Comparison of ENCODE assay signal across 1 cellular context in the genomic region with DNA sequence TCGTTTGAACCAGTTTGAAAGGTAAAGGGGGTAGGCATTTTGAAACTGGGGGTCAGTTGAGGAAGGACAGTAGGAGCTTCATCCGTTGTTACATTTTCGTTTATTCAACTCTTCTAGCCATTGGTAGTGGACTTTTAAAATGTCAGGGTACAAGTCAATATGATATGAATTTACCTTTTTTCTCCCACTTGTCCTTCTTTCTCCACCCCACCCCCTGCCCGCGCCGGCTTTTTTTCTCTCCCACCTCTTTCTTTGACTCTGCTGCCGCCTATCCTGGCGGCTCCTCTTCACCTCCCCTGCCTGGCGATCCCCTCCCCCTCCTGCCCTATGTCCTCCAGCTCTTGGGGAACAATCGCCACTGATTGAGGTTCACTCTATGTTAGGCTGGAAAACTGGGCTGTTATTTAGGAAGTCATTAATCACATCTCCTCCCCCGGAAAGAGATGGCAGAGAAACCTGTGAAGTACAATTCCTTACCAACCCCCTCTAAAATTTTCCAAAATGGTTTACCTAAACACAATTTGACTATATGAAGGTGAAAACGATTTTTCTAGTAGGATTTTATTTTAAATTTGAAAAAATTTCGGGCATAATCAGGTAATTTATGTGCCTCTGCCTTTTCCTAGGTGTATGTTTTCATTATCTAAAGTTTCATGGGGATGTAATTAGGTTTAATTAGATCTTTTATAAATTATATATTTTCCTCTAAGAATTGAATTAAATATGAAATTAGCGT.
TF ChIP-seq lines count a peak whose summit lies in the region.

No MANE protein-coding gene starts in this region.

TF ChIP-seq in K562, 482 proteins besides CTCF, POLR2A, EP300 and RAD21 (continued from another document and continues in another):
- TF ChIP-seq, protein P1, sequence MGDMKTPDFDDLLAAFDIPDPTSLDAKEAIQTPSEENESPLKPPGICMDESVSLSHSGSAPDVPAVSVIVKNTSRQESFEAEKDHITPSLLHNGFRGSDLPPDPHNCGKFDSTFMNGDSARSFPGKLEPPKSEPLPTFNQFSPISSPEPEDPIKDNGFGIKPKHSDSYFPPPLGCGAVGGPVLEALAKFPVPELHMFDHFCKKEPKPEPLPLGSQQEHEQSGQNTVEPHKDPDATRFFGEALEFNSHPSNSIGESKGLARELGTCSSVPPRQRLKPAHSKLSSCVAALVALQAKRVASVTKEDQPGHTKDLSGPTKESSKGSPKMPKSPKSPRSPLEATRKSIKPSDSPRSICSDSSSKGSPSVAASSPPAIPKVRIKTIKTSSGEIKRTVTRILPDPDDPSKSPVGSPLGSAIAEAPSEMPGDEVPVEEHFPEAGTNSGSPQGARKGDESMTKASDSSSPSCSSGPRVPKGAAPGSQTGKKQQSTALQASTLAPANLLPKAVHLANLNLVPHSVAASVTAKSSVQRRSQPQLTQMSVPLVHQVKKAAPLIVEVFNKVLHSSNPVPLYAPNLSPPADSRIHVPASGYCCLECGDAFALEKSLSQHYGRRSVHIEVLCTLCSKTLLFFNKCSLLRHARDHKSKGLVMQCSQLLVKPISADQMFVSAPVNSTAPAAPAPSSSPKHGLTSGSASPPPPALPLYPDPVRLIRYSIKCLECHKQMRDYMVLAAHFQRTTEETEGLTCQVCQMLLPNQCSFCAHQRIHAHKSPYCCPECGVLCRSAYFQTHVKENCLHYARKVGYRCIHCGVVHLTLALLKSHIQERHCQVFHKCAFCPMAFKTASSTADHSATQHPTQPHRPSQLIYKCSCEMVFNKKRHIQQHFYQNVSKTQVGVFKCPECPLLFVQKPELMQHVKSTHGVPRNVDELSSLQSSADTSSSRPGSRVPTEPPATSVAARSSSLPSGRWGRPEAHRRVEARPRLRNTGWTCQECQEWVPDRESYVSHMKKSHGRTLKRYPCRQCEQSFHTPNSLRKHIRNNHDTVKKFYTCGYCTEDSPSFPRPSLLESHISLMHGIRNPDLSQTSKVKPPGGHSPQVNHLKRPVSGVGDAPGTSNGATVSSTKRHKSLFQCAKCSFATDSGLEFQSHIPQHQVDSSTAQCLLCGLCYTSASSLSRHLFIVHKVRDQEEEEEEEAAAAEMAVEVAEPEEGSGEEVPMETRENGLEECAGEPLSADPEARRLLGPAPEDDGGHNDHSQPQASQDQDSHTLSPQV (IDR thresholded peaks at IDR 0.05) = no peak; the same call in 1 of the 2 replicates
- no peak for TF ChIP-seq NFE2 (IDR thresholded peaks at IDR 0.05; ENCODE audit: low read depth)
- TF ChIP-seq ZNF146 (CRISPR knock-in tag; IDR thresholded peaks at IDR 0.05; ENCODE audit: unreplicated experiment) = no peak
- no peak for TF ChIP-seq E2F6 (IDR thresholded peaks at IDR 0.05; ENCODE audit: borderline replicate concordance in 1 of 2, extremely low read depth in 1 of 2, insufficient read depth in 1 of 2, insufficient read length in 1 of 2, low read depth in 1 of 2, low read length in 1 of 2, poor library complexity in 1 of 2, severe bottlenecking in 1 of 2)
- no peak for TF ChIP-seq ZNF778 (CRISPR knock-in tag; IDR thresholded peaks at IDR 0.05)
- no peak for TF ChIP-seq ZNF431 (CRISPR knock-in tag; IDR thresholded peaks at IDR 0.05)
- no peak for TF ChIP-seq ZNF407 (IDR thresholded peaks at IDR 0.05; ENCODE audit: low read depth)
- no peak for TF ChIP-seq U2AF2 (optimal IDR thresholded peaks at IDR 0.05; ENCODE audit: low read depth, low read length)
- TF ChIP-seq, protein P2, sequence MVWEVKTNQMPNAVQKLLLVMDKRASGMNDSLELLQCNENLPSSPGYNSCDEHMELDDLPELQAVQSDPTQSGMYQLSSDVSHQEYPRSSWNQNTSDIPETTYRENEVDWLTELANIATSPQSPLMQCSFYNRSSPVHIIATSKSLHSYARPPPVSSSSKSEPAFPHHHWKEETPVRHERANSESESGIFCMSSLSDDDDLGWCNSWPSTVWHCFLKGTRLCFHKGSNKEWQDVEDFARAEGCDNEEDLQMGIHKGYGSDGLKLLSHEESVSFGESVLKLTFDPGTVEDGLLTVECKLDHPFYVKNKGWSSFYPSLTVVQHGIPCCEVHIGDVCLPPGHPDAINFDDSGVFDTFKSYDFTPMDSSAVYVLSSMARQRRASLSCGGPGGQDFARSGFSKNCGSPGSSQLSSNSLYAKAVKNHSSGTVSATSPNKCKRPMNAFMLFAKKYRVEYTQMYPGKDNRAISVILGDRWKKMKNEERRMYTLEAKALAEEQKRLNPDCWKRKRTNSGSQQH (CRISPR knock-in tag; IDR thresholded peaks at IDR 0.05) = 0 out of 2 replicates have a peak, but pooled peaks have one; percentile 58
- TF ChIP-seq HSF4 (CRISPR knock-in tag; IDR thresholded peaks at IDR 0.05; ENCODE audit: borderline replicate concordance) = no peak
- TF ChIP-seq ID3 (CRISPR knock-in tag; IDR thresholded peaks at IDR 0.05) = no peak
- no peak for TF ChIP-seq ID3 (tag; IDR thresholded peaks at IDR 0.05)
- peak; percentile 60 for TF ChIP-seq FOXM1 (IDR thresholded peaks at IDR 0.05; ENCODE audit: low read depth)
- no peak for TF ChIP-seq FOXM1 (CRISPR knock-in tag; IDR thresholded peaks at IDR 0.05; ENCODE audit: low read depth)
- no peak for TF ChIP-seq SAFB2 (IDR thresholded peaks at IDR 0.05; ENCODE audit: borderline replicate concordance, low read depth, low read length, severe bottlenecking)
- peak; percentile 46 for TF ChIP-seq MYBL2 (IDR thresholded peaks at IDR 0.05; ENCODE audit: low read depth)
- no peak for TF ChIP-seq MYBL2 (CRISPR knock-in tag; IDR thresholded peaks at IDR 0.05; ENCODE audit: borderline replicate concordance)
- TF ChIP-seq FOXJ3 (CRISPR knock-in tag; IDR thresholded peaks at IDR 0.05) = no peak
- no peak for TF ChIP-seq HNRNPH1 (optimal IDR thresholded peaks at IDR 0.05; ENCODE audit: low read depth, low read length)
- TF ChIP-seq RAD51 (IDR thresholded peaks at IDR 0.05; ENCODE audit: borderline replicate concordance, low read depth) = no peak
- TF ChIP-seq ZBTB1 (CRISPR knock-in tag; IDR thresholded peaks at IDR 0.05; ENCODE audit: borderline replicate concordance, low read depth) = no peak
- no peak; the same call in 1 of the 2 replicates for TF ChIP-seq ELF1 (tag; IDR thresholded peaks at IDR 0.05)
- TF ChIP-seq, protein P3, sequence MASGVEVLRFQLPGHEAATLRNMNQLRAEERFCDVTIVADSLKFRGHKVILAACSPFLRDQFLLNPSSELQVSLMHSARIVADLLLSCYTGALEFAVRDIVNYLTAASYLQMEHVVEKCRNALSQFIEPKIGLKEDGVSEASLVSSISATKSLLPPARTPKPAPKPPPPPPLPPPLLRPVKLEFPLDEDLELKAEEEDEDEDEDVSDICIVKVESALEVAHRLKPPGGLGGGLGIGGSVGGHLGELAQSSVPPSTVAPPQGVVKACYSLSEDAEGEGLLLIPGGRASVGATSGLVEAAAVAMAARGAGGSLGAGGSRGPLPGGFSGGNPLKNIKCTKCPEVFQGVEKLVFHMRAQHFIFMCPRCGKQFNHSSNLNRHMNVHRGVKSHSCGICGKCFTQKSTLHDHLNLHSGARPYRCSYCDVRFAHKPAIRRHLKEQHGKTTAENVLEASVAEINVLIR (CRISPR knock-in tag; IDR thresholded peaks at IDR 0.05) = no peak
- no peak for TF ChIP-seq GATA2 (CRISPR knock-in tag; IDR thresholded peaks at IDR 0.05)
- TF ChIP-seq SLC30A9 (CRISPR knock-in tag; IDR thresholded peaks at IDR 0.05) = no peak
- TF ChIP-seq POU5F1 (IDR thresholded peaks at IDR 0.05; ENCODE audit: borderline replicate concordance, low read depth, low read length, partially characterized antibody) = no peak
- peak; percentile 32; the same call in 1 of the 2 replicates for TF ChIP-seq MECOM (CRISPR knock-in tag; IDR thresholded peaks at IDR 0.05)
- peak; percentile 48 for TF ChIP-seq NFIC (IDR thresholded peaks at IDR 0.05)
- TF ChIP-seq KLF10 (CRISPR knock-in tag; IDR thresholded peaks at IDR 0.05) = no peak
- 0 out of 2 replicates have a peak, but pooled peaks have one; percentile 58 for TF ChIP-seq EHMT2 (IDR thresholded peaks at IDR 0.05)
- TF ChIP-seq BCL6 (CRISPR knock-in tag; IDR thresholded peaks at IDR 0.05) = no peak
- TF ChIP-seq ZSCAN32 (CRISPR knock-in tag; IDR thresholded peaks at IDR 0.05) = no peak
- TF ChIP-seq, protein P4, sequence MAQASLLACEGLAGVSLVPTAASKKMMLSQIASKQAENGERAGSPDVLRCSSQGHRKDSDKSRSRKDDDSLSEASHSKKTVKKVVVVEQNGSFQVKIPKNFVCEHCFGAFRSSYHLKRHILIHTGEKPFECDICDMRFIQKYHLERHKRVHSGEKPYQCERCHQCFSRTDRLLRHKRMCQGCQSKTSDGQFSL (CRISPR knock-in tag; IDR thresholded peaks at IDR 0.05) = no peak
- TF ChIP-seq, protein P4 (tag; IDR thresholded peaks at IDR 0.05) = no peak
- TF ChIP-seq, protein P5, sequence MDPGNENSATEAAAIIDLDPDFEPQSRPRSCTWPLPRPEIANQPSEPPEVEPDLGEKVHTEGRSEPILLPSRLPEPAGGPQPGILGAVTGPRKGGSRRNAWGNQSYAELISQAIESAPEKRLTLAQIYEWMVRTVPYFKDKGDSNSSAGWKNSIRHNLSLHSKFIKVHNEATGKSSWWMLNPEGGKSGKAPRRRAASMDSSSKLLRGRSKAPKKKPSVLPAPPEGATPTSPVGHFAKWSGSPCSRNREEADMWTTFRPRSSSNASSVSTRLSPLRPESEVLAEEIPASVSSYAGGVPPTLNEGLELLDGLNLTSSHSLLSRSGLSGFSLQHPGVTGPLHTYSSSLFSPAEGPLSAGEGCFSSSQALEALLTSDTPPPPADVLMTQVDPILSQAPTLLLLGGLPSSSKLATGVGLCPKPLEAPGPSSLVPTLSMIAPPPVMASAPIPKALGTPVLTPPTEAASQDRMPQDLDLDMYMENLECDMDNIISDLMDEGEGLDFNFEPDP (CRISPR knock-in tag; IDR thresholded peaks at IDR 0.05) = no peak
- peak; percentile 86; the same call in 1 of the 2 replicates for TF ChIP-seq GTF2E2 (tag; IDR thresholded peaks at IDR 0.05)
- TF ChIP-seq GATAD2B (IDR thresholded peaks at IDR 0.05; ENCODE audit: borderline replicate concordance) = peak; percentile 57; the same call in 1 of the 2 replicates
- peak; percentile 73; the same call in 1 of the 2 replicates for TF ChIP-seq POLR2AphosphoS5 (IDR thresholded peaks at IDR 0.05; ENCODE audit: control insufficient read depth, insufficient read depth, low read depth, low read length)
- no peak for TF ChIP-seq RFX7 (CRISPR knock-in tag; IDR thresholded peaks at IDR 0.05)
- no peak for TF ChIP-seq ZNF436 (CRISPR knock-in tag; IDR thresholded peaks at IDR 0.05)
